11 cellular contexts compared by ENCODE assay signal in the genomic region with DNA sequence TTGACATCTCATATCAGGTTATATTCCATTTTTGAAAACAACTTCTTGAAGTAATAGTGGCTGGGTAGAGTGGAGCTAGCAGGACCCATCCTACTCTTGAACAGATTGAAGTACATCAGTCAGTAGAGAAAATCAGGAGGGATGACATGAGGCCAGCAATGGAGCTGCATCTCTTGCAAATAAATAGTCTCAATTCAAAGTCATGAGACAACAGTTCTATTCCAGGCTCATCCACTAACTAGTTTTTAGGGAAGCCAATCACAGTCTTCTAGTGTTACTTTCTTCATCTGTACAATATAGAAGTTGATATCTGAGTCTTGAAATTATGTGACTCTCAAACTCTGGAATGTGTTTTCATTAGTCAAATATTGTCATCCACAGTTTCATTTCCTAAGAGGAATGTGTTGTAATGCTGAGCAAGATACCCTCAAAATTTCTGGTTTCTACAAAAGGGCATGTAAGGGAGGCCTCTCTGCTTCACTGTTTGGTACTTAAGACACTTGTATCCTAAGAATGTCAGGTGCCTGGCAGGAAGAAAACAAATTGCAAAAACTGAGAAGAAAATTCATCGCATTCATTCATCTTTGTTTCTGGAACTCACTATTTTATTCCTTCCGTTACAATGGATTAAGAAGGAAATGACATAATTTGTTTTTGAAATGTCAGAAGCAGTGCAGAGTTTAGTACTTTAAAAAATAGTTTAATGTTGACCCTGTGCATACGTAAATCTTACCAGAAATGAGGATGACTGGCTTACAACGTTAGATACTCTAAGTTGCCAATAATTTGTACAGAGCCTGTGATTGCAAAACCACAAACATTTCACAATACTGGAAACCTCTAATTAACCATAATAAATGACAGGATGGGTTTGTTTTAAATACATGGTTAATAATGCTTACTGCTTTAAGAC.
DNase-seq lines count a peak whose midpoint lies in the region; ATAC-seq, FAIRE-seq and TF ChIP-seq lines count a peak whose summit lies in the region.
"Had no signal": no experiment of that assay in that cellular context is flagged by ENCODE, and none has a peak within 500 bp of the region (broad histone marks: within the 10 kb centered on the region; RNA-seq: fewer than 3 reads in every experiment).

No MANE protein-coding gene starts in this region.

- H2BK15ac ChIP-seq in neuronal stem cell (ENCODE audit: low read length): no peak overlapping the region

- no peak overlapping the region for H3K14ac ChIP-seq in neuronal stem cell (ENCODE audit: low read length)

- H2BK5ac ChIP-seq in neuronal stem cell (ENCODE audit: low read length): no peak overlapping the region

- WGBS in pancreas, 2 donors: 52 to 53% methylated on average over 4 of the region's 4 CpGs
- WGBS in neuronal stem cell (ENCODE audit: extremely low coverage in 2 of 2, insufficient read length in 2 of 2, insufficient replicate concordance in 1 of 2), 2 donors: no CpG with 5 or more reads among the region's 4 CpGs

- H3K18ac ChIP-seq in neuronal stem cell (ENCODE audit: low read length): no peak overlapping the region

- no peak overlapping the region for H2AK5ac ChIP-seq in neuronal stem cell (ENCODE audit: low read depth, low read length)

- H2BK12ac ChIP-seq in neuronal stem cell (ENCODE audit: low read length): no peak overlapping the region

- H3K4me3 ChIP-seq in SJSA1 (no peak overlapping the region), fibroblast of villous mesenchyme (ENCODE audit: low read depth, low read length) (no peak overlapping the region), pancreas (no peak overlapping the region), neuronal stem cell (ENCODE audit: low read length in 2 of 2) (no peak overlapping the region)

- H3K36me3 ChIP-seq in SJSA1 (peaks cover 5% of the 10 kb centered on the region; the same call in 1 of the 2 replicates), pancreas (no peaks in the 10 kb centered on the region), neuronal stem cell (replicated peaks in 1 of 2; ENCODE audit: control insufficient read depth in 2 of 2, insufficient read depth in 2 of 2, low read length in 2 of 2) (no peaks in the 10 kb centered on the region)

- no peak overlapping the region for H2AFZ ChIP-seq in neuronal stem cell (ENCODE audit: low read length)

- ATAC-seq in pancreas (peak; percentile 56 to 74 (median 66)), GM18520 (IDR thresholded peaks at IDR 0.05; ENCODE audit: unreplicated experiment) (no peak)

- H4K91ac ChIP-seq in neuronal stem cell (ENCODE audit: low read depth, low read length, poor library complexity): no peak overlapping the region

- H3K4me1 ChIP-seq in SJSA1 (replicated peaks): peaks cover 38% of the 10 kb centered on the region
- H3K4me1 ChIP-seq in pancreas: peaks cover 15 to 28% (median 26%) of the 10 kb centered on the region in 3 donors
- H3K4me1 ChIP-seq in neuronal stem cell (ENCODE audit: control insufficient read depth in 2 of 2, insufficient read depth in 1 of 2, low read depth in 1 of 2, low read length in 2 of 2): peaks cover 7 to 8% of the 10 kb centered on the region in 2 donors

- H3K9ac ChIP-seq in neuronal stem cell (ENCODE audit: low read depth, low read length, poor library complexity): no peak overlapping the region

- FAIRE-seq in pancreas (lab: Jason Lieb, UNC): no peak

- intact Hi-C loops in pancreas (cut with DNase I): no loop called here

- no peaks in the 10 kb centered on the region for H3K79me1 ChIP-seq in neuronal stem cell (ENCODE audit: low read depth, low read length)

- TF ChIP-seq CTCF in fibroblast of villous mesenchyme (IDR thresholded peaks at IDR 0.05; ENCODE audit: insufficient read depth, low read depth, low read length) (no peak), pancreas (IDR thresholded peaks at IDR 0.05) (no peak)

- H3K27me3 ChIP-seq in SJSA1 (replicated peaks) (no peaks in the 10 kb centered on the region), pancreas (no peaks in the 10 kb centered on the region), neuronal stem cell (ENCODE audit: control insufficient read depth in 3 of 3, insufficient read depth in 3 of 3, low read depth in 1 of 3, low read length in 3 of 3) (no peaks in the 10 kb centered on the region)

- H3K9me3 ChIP-seq in SJSA1 (replicated peaks) (no peaks in the 10 kb centered on the region), pancreas (no peaks in the 10 kb centered on the region), neuronal stem cell (replicated peaks in 1 of 2; ENCODE audit: control insufficient read depth in 2 of 2, insufficient read depth in 1 of 2, low read depth in 1 of 2, low read length in 2 of 2) (no peaks in the 10 kb centered on the region)

- H2BK120ac ChIP-seq in neuronal stem cell (ENCODE audit: low read depth, low read length): no peak overlapping the region

- H3K23ac ChIP-seq in neuronal stem cell (ENCODE audit: low read depth, low read length, poor library complexity): no peak overlapping the region

- H4K8ac ChIP-seq in neuronal stem cell (ENCODE audit: low read depth, low read length): no peak overlapping the region

- DNase-seq in AG20443 (ENCODE audit: low spot score) (peak; percentile 44), SJSA1 (ENCODE audit: low read depth in 1 of 2, low spot score in 2 of 2) (peak in 1 of 2 experiments; percentile 49), fibroblast of villous mesenchyme (ENCODE audit: low read depth) (peak; percentile 95), pancreas (no peak), NCI-H2171 (lab: John Stamatoyannopoulos, UW) (no peak), NCI-H2227 (lab: John Stamatoyannopoulos, UW; ENCODE audit: unreplicated experiment) (no peak), neuronal stem cell (ENCODE audit: low spot score) (no peak)
- DNase-seq: activated CD4-positive, alpha-beta T cell treated with anti-CD3 and anti-CD28 coated beads, Interleukin-2, amount 10 ng/mL, durations not matched to agents 7 days and 5 days; CD8-positive, alpha-beta memory T cell; NCI-H82 had no signal

- no peak overlapping the region for H3K4me2 ChIP-seq in neuronal stem cell (ENCODE audit: insufficient read depth, low read length, poor library complexity, severe bottlenecking)

- H3K27ac ChIP-seq in SJSA1 (peak overlapping the region; percentile 64), pancreas (peak overlapping the region in 2 of 4 donors; percentile 35 to 52), neuronal stem cell (replicated peaks; ENCODE audit: low read length) (no peak overlapping the region)

- H3K4ac ChIP-seq in neuronal stem cell (ENCODE audit: low read length): no peak overlapping the region

Comparison
In these comparisons a context has a peak if more than half of its experiments do, and no peak if none do; other contexts are left out.
1. DNase-seq: peak in AG20443 (single experiment) and fibroblast of villous mesenchyme (single experiment); none in pancreas (0 of 6), NCI-H2171 (single experiment), NCI-H2227 (single experiment) and neuronal stem cell (single experiment).